Comparison of ENCODE assay signal across 31 cellular contexts in genomic region chr15:85874236-85874635, GRCh38.
"Had no signal": no experiment of that assay in that cellular context is flagged by ENCODE, and none has a peak within 500 bp of the region (broad histone marks: within the 10 kb centered on the region; RNA-seq: fewer than 3 reads in every experiment).

No MANE protein-coding gene starts in this region.

- H3K36me3 ChIP-seq: left lung, pancreas, prostate gland, stomach, thyroid gland, transverse colon, upper lobe of left lung, vagina had no signal

- H3K9me3 ChIP-seq: left lung, mucosa of descending colon, pancreas, prostate gland, stomach, testis, thyroid gland, transverse colon, upper lobe of left lung, vagina had no signal

- H3K4me3 ChIP-seq: left lung, lung, mucosa of descending colon, pancreas, prostate gland, skin epidermis, stomach, testis, thyroid gland, transverse colon, upper lobe of left lung, vagina had no signal

- ATAC-seq: left colon; left lung; mucosa of descending colon; naive thymus-derived CD4-positive, alpha-beta T cell; natural killer cell treated with Interleukin-12 subunit alpha and Interleukin-12 subunit beta and Interleukin-15 and Interleukin-18, amount 100 ng/mL, for 72 hours; pancreas; right cardiac atrium; sciatic nerve; stimulated activated naive B cell treated with anti-CD40 and anti-IgM and Interleukin-4, amounts not matched to agents 10 μg/mL and 1 μg/mL and 100 μg/mL, for 72 hours; stimulated activated naive CD8-positive, alpha-beta T cell treated with anti-CD3 and anti-CD28 coated beads, Interleukin-15, Interleukin-2, amounts not matched to agents 100 U/mL and 50 U/mL, for 24 hours had no signal

- H3K27me3 ChIP-seq: testis, thyroid gland, upper lobe of left lung, vagina had no signal

- DNase-seq: hypothalamus; immature natural killer cell; kidney; left colon; left lung; mesendoderm; midbrain; mucosa of descending colon; naive thymus-derived CD4-positive, alpha-beta T cell; nucleus accumbens; pancreas; posterior cingulate gyrus; retina; right cardiac atrium; stimulated activated CD4-positive, alpha-beta T cell treated with anti-CD3 and anti-CD28 coated beads, Interleukin-12 subunit alpha, Interleukin-12 subunit beta, amount 100 ng/mL, for 4 hours; stimulated activated CD4-positive, alpha-beta T cell treated with anti-CD3 and anti-CD28 coated beads, Interleukin-15, amount 100 ng/mL, for 24 hours; stimulated activated CD4-positive, alpha-beta T cell treated with anti-CD3 and anti-CD28 coated beads, Interleukin-2, amount 100 ng/mL, for 24 hours; stimulated activated CD4-positive, alpha-beta T cell treated with anti-CD3 and anti-CD28 coated beads, Interleukin-4, amount 100 ng/mL, for 1 hour; stimulated activated naive B cell treated with anti-CD40 and anti-IgM and Interleukin-4, amounts not matched to agents 10 μg/mL and 1 μg/mL and 100 μg/mL, for 72 hours; stimulated activated naive CD8-positive, alpha-beta T cell treated with anti-CD3 and anti-CD28 coated beads, Interleukin-15, Interleukin-2, amounts not matched to agents 100 U/mL and 50 U/mL, for 24 hours; stomach; testis; thyroid gland; transverse colon; upper lobe of left lung had no signal

- H3K4me1 ChIP-seq: left lung, pancreas, prostate gland, stomach, testis, thyroid gland, transverse colon, upper lobe of left lung had no signal

- H3K27ac ChIP-seq: left lung, pancreas, prostate gland, skin epidermis, stomach, testis, thyroid gland, transverse colon, upper lobe of left lung, vagina had no signal
